ENCODE assay signal across 16 cellular contexts in genomic region chr2:234464291-234464645, GRCh38. TPM values are rescaled to one million over a fixed set of nuclear protein-coding genes. Genes with fewer than 3 reads are reported as not detected.
DNase-seq lines count a peak whose midpoint lies in the region; ATAC-seq, FAIRE-seq and TF ChIP-seq lines count a peak whose summit lies in the region.
"Had no signal": no experiment of that assay in that cellular context is flagged by ENCODE, and none has a peak within 500 bp of the region (broad histone marks: within the 10 kb centered on the region; RNA-seq: fewer than 3 reads in every experiment).

No MANE protein-coding gene starts in this region.

- H3K4me3 ChIP-seq in BE2C (ENCODE audit: low read depth, low read length) (peak overlapping the region; percentile 36), keratinocyte (ENCODE audit: control insufficient read depth in 2 of 3, extremely low read depth in 1 of 3, insufficient read depth in 2 of 3, low read depth in 1 of 3, low read length in 3 of 3) (no peak overlapping the region), GM23338 (no peak overlapping the region)
- H3K4me3 ChIP-seq: ascending aorta; BLaER1 treated with 17β-estradiol and CSF1 and Interleukin-3, amounts not matched to agents 10 nM and 100 nM; lung had no signal

- no peak for DNase-seq in BE2C
- DNase-seq in CD4-positive, alpha-beta T cell: peak in 2 of 10 experiments; percentile 21 to 27
- no peak for DNase-seq in keratinocyte (ENCODE audit: low read depth, low spot score)
- no peak for DNase-seq in DMS114 treated with DMSO at 0.1 percent for 48 hours (lab: John Stamatoyannopoulos, UW; ENCODE audit: unreplicated experiment)
- no peak for DNase-seq in GM23338 (ENCODE audit: low spot score)
- DNase-seq in SHP77 (lab: John Stamatoyannopoulos, UW): no peak
- DNase-seq: EL, Kasumi-1, NCI-H446 treated with DMSO at 0.1 percent for 48 hours, nephron progenitor cell had no signal

- POLR2A ChIA-PET in CD4-positive, alpha-beta T cell (lab: Charles Lee): interaction anchor here (0.8 to 11.7 kb wide), 19 partner anchors 9 to 474 kb away, joined by 3 to 230 read pairs (median 9); partner anchors contain the start of gene ARL4C

- no peaks in the 10 kb centered on the region for H3F3A ChIP-seq in GM23338 (replicated peaks; ENCODE audit: low read depth)

- no peaks in the 10 kb centered on the region for H3K27me3 ChIP-seq in BE2C
- H3K27me3 ChIP-seq in CD4-positive, alpha-beta T cell (ENCODE audit: control insufficient read depth, insufficient read depth, low read length): no peaks in the 10 kb centered on the region
- H3K27me3 ChIP-seq in keratinocyte (ENCODE audit: control insufficient read depth, extremely low read depth, insufficient read depth, low read length): no peaks in the 10 kb centered on the region
- no peaks in the 10 kb centered on the region for H3K27me3 ChIP-seq in GM23338 (ENCODE audit: insufficient read depth)
- H3K27me3 ChIP-seq: ascending aorta; BLaER1 treated with 17β-estradiol and CSF1 and Interleukin-3, amounts not matched to agents 10 nM and 100 nM had no signal

- peak overlapping the region; percentile 84 for H3K4me3 Mint-ChIP-seq in CD4-positive, alpha-beta T cell
- H3K4me3 Mint-ChIP-seq in GM23338: no peak overlapping the region
- H3K4me3 Mint-ChIP-seq: nephron progenitor cell had no signal

- H2AFZ ChIP-seq in keratinocyte (ENCODE audit: control insufficient read depth, low read length): no peak overlapping the region
- H2AFZ ChIP-seq in GM23338: no peak overlapping the region

- H4K20me1 ChIP-seq in keratinocyte (ENCODE audit: control insufficient read depth, extremely low read depth, insufficient read depth, low read length) (no peaks in the 10 kb centered on the region), GM23338 (replicated peaks; ENCODE audit: insufficient read depth) (no peaks in the 10 kb centered on the region)
- H4K20me1 ChIP-seq: BLaER1 treated with 17β-estradiol and CSF1 and Interleukin-3, amounts not matched to agents 10 nM and 100 nM had no signal

- no peaks in the 10 kb centered on the region for H3K9me1 ChIP-seq in keratinocyte (ENCODE audit: control insufficient read depth, extremely low read depth, insufficient read depth, low read length)

- no peaks in the 10 kb centered on the region for H3K9me3 ChIP-seq in BE2C
- no peaks in the 10 kb centered on the region for H3K9me3 ChIP-seq in CD4-positive, alpha-beta T cell (ENCODE audit: control insufficient read depth, low read length)
- H3K9me3 ChIP-seq in keratinocyte (ENCODE audit: control insufficient read depth, low read depth, low read length): peaks cover 10% of the 10 kb centered on the region
- H3K9me3 ChIP-seq: ascending aorta had no signal

- FAIRE-seq in keratinocyte (lab: Jason Lieb, UNC): no peak
- FAIRE-seq: endothelial cell of umbilical vein, frontal cortex had no signal

- CTCF ChIA-PET in CD4-positive, alpha-beta T cell (lab: Charles Lee): interaction anchor here (0.8 to 2.5 kb wide), 12 partner anchors 12 to 327 kb away, joined by 3 to 13 read pairs (median 4); no protein-coding TSS in a partner anchor

- H3K4me1 Mint-ChIP-seq in CD4-positive, alpha-beta T cell (ENCODE audit: low read depth): peaks cover 82% of the 10 kb centered on the region
- H3K4me1 Mint-ChIP-seq in GM23338: no peaks in the 10 kb centered on the region

- H3K27ac ChIP-seq in CD4-positive, alpha-beta T cell (ENCODE audit: low read depth, low read length): peak overlapping the region; percentile 81
- peak overlapping the region; percentile 65 for H3K27ac ChIP-seq in VCaP
- peak overlapping the region; percentile 81 for H3K27ac ChIP-seq in keratinocyte (ENCODE audit: control insufficient read depth, insufficient read depth, low read length)
- H3K27ac ChIP-seq in GM23338 (ENCODE audit: low read depth): no peak overlapping the region
- H3K27ac ChIP-seq: ascending aorta; BLaER1 treated with 17β-estradiol and CSF1 and Interleukin-3, amounts not matched to agents 10 nM and 100 nM had no signal

- intact Hi-C loops in CD4-positive, alpha-beta T cell (cut with DNase I, micrococcal nuclease): loop anchor here (1.0 to 5.0 kb wide), 8 partner anchors 12 to 172 kb away; no protein-coding TSS in a partner anchor

- H3K4me1 ChIP-seq in BE2C (peaks cover 14% of the 10 kb centered on the region), keratinocyte (ENCODE audit: control insufficient read depth, extremely low read depth, insufficient read depth, low read length) (peaks cover 37% of the 10 kb centered on the region), GM23338 (ENCODE audit: insufficient read depth) (no peaks in the 10 kb centered on the region)
- H3K4me1 ChIP-seq: ascending aorta; BLaER1 treated with 17β-estradiol and CSF1 and Interleukin-3, amounts not matched to agents 10 nM and 100 nM had no signal

- no peaks in the 10 kb centered on the region for H3K36me3 Mint-ChIP-seq in CD4-positive, alpha-beta T cell (ENCODE audit: low read depth)
- no peaks in the 10 kb centered on the region for H3K36me3 Mint-ChIP-seq in GM23338 (ENCODE audit: low read depth)

- no peaks in the 10 kb centered on the region for H3K79me2 ChIP-seq in keratinocyte (ENCODE audit: control insufficient read depth, insufficient read depth, low read length)
- H3K79me2 ChIP-seq in GM23338 (replicated peaks; ENCODE audit: insufficient read depth): no peaks in the 10 kb centered on the region

- H3K36me3 ChIP-seq in BE2C (no peaks in the 10 kb centered on the region), keratinocyte (ENCODE audit: control insufficient read depth in 2 of 2, extremely low read depth in 1 of 2, insufficient read depth in 2 of 2, low read length in 2 of 2) (no peaks in the 10 kb centered on the region), GM23338 (ENCODE audit: insufficient read depth) (no peaks in the 10 kb centered on the region)
- H3K36me3 ChIP-seq: ascending aorta; BLaER1 treated with 17β-estradiol and CSF1 and Interleukin-3, amounts not matched to agents 10 nM and 100 nM had no signal

- no peaks in the 10 kb centered on the region for H3K9me3 Mint-ChIP-seq in CD4-positive, alpha-beta T cell
- H3K9me3 Mint-ChIP-seq in GM23338: 0 out of 3 replicates have a peak, but pooled peaks cover 2% of the 10 kb centered on the region

- H3K27me3 Mint-ChIP-seq in CD4-positive, alpha-beta T cell: no peaks in the 10 kb centered on the region
- H3K27me3 Mint-ChIP-seq in GM23338 (ENCODE audit: insufficient read depth, low read depth, poor library complexity): peaks cover 6% of the 10 kb centered on the region

- H3K9me2 ChIP-seq in GM23338 (ENCODE audit: insufficient read depth): peaks cover 9% of the 10 kb centered on the region; the same call in 1 of the 2 replicates

- H3K4me2 ChIP-seq in keratinocyte (ENCODE audit: control insufficient read depth, extremely low read depth, insufficient read depth, low read depth, low read length) (peak overlapping the region; percentile 87), GM23338 (no peak overlapping the region)
- H3K4me2 ChIP-seq: BLaER1 treated with 17β-estradiol and CSF1 and Interleukin-3, amounts not matched to agents 10 nM and 100 nM had no signal

- dilution Hi-C loops in keratinocyte (cut with MboI; ENCODE audit: extremely low pct_ligation_motif_present, low sequenced_read_pairs): no loop called here

- H3K9ac ChIP-seq in keratinocyte (ENCODE audit: control insufficient read depth, extremely low read depth, insufficient read depth, low read length): peak overlapping the region; percentile 67
- H3K9ac ChIP-seq: BLaER1 treated with 17β-estradiol and CSF1 and Interleukin-3, amounts not matched to agents 10 nM and 100 nM had no signal

- no peak for TF ChIP-seq CTCF in BE2C (IDR thresholded peaks at IDR 0.05; ENCODE audit: low read depth, low read length)
- no peak for TF ChIP-seq CTCF in CD4-positive, alpha-beta T cell (IDR thresholded peaks at IDR 0.05)
- TF ChIP-seq CTCF in VCaP (conservative IDR thresholded peaks at IDR 0.05): no peak
- no peak for TF ChIP-seq CTCF in keratinocyte (optimal IDR thresholded peaks at IDR 0.05 in 1 of 3, IDR thresholded peaks at IDR 0.05 in 1 of 3, conservative IDR thresholded peaks at IDR 0.05 in 1 of 3; ENCODE audit: extremely low read depth in 1 of 3, insufficient read depth in 2 of 3, low read length in 3 of 3)
- no peak for TF ChIP-seq CTCF in GM23338 (conservative IDR thresholded peaks at IDR 0.05; ENCODE audit: low read depth in 2 of 2)

- peak overlapping the region; percentile 89 for H3K27ac Mint-ChIP-seq in CD4-positive, alpha-beta T cell
- H3K27ac Mint-ChIP-seq in GM23338: no peak overlapping the region
- H3K27ac Mint-ChIP-seq: nephron progenitor cell had no signal

- no peak for ATAC-seq in CD4-positive, alpha-beta T cell (ENCODE audit: poor library complexity)
- ATAC-seq in GM23338: no peak

TF ChIP-seq in GM23338, 12 proteins besides CTCF, POLR2A, EP300 and RAD21 (continues in another document):
- TF ChIP-seq ZNF114 (CRISPR knock-in tag; IDR thresholded peaks at IDR 0.05): no peak

RNA-seq across cellular contexts. Expression of gene ARL4C, which starts 32.6 kb away (rescaled TPM):
- polyA plus RNA-seq in BE2C (2012; ENCODE audit: insufficient read depth, insufficient read length, low read depth): 30.7 TPM
- 100 to 1,000 TPM; 469 to 471 TPM for total RNA-seq in CD4-positive, alpha-beta T cell
- polyA plus RNA-seq in keratinocyte (55.0 to 108 TPM (median 79.5 TPM) in 3 replicates), GM23338 (2016; fragmentation: Nextera tagmentation; extraction: Ambion mirVana) (5.6 and 5.8 TPM in 2 replicates)
- 15.7 TPM for polyA plus RNA-seq in keratinocyte (2011; ENCODE audit: low read depth)
- 88.4 and 91.7 TPM in 2 replicates for polyA plus RNA-seq in keratinocyte (2011; cell fraction: cytosol; rRNA removed)
- 80.7 and 82.4 TPM in 2 replicates for polyA plus RNA-seq in keratinocyte (2011; cell fraction: nucleus; rRNA removed)
- polyA plus RNA-seq in keratinocyte (2012; ENCODE audit: low replicate concordance): 33.5 and 151 TPM in 2 replicates
- polyA minus RNA-seq in keratinocyte: 54.9 to 71.5 TPM (median 67.6 TPM) in 3 replicates
- 123 TPM for polyA minus RNA-seq in keratinocyte (2011; cell fraction: cytosol; rRNA and poly(A)+ RNA removed)
- 45.6 and 62.1 TPM in 2 replicates for polyA minus RNA-seq in keratinocyte (2011; cell fraction: nucleus; rRNA and poly(A)+ RNA removed)
- total RNA-seq in GM23338 (2014; rRNA removed; shearing (Covaris generic)): 9.1 and 9.9 TPM in 2 replicates

Comparison
In these comparisons a context has a peak if more than half of its experiments do, and no peak if none do; other contexts are left out.
1. RNA of gene ARL4C, which starts 32.6 kb away (total RNA-seq): 469 to 471 TPM in CD4-positive, alpha-beta T cell; 9.1 to 9.9 TPM in GM23338; every median in the first group is over 10 times any median in the second.